16 cellular contexts compared by ENCODE assay signal in genomic region chr18:62730926-62731325, GRCh38.
"Had no signal": no experiment of that assay in that cellular context is flagged by ENCODE, and none has a peak within 500 bp of the region (broad histone marks: within the 10 kb centered on the region; RNA-seq: fewer than 3 reads in every experiment).

No MANE protein-coding gene starts in this region.

- H3K27ac Mint-ChIP-seq: activated CD4-positive, alpha-beta memory T cell treated with anti-CD3 and anti-CD28 coated beads, Interleukin-2, amount 10 ng/mL, durations not matched to agents 7 days and 5 days; activated T-cell treated with anti-CD3 and anti-CD28 coated beads, Interleukin-2, amount 50 U/mL, for 24 hours; neural progenitor cell; stimulated activated effector memory CD8-positive, alpha-beta T cell treated with anti-CD3 and anti-CD28 coated beads, Interleukin-12 subunit alpha, Interleukin-12 subunit beta, amount 100 ng/mL, for 72 hours had no signal

- H3K9me3 ChIP-seq: pancreas, thyroid gland had no signal

- H3K36me3 Mint-ChIP-seq: stimulated activated effector memory CD8-positive, alpha-beta T cell treated with anti-CD3 and anti-CD28 coated beads, Interleukin-12 subunit alpha, Interleukin-12 subunit beta, amount 100 ng/mL, for 72 hours had no signal

- H3K4me1 Mint-ChIP-seq: activated CD4-positive, alpha-beta memory T cell treated with anti-CD3 and anti-CD28 coated beads, Interleukin-2, amount 10 ng/mL, durations not matched to agents 7 days and 5 days; neural progenitor cell had no signal

- H3K27ac ChIP-seq: cardiac muscle cell, gastroesophageal sphincter, neural progenitor cell, pancreas, sigmoid colon, thyroid gland had no signal

- H3K4me3 ChIP-seq: cardiac muscle cell, gastroesophageal sphincter, neural progenitor cell, pancreas, sigmoid colon, thyroid gland had no signal

- H3K4me1 ChIP-seq: neural progenitor cell, pancreas had no signal

- H3K9me3 Mint-ChIP-seq: stimulated activated effector memory CD8-positive, alpha-beta T cell treated with anti-CD3 and anti-CD28 coated beads, Interleukin-12 subunit alpha, Interleukin-12 subunit beta, amount 100 ng/mL, for 72 hours had no signal

- DNase-seq: activated CD4-positive, alpha-beta memory T cell treated with anti-CD3 and anti-CD28 coated beads, Interleukin-2, amount 10 ng/mL, durations not matched to agents 7 days and 5 days; activated CD4-positive, alpha-beta T cell treated with anti-CD3 and anti-CD28 coated beads for 4 hours; activated naive CD4-positive, alpha-beta T cell treated with anti-CD3 and anti-CD28 coated beads, Interleukin-2, amount 50 U/mL, for 16 hours; activated T-cell treated with anti-CD3 and anti-CD28 coated beads, Interleukin-2, amount 50 U/mL, for 24 hours; dorsolateral prefrontal cortex; endodermal cell; naive B cell; pancreas; sigmoid colon; stimulated activated CD4-positive, alpha-beta T cell treated with anti-CD3 and anti-CD28 coated beads, Interleukin-12 subunit alpha, Interleukin-12 subunit beta, amount 100 ng/mL, for 4 hours; thyroid gland had no signal

- ATAC-seq: gastroesophageal sphincter; pancreas; stimulated activated effector memory CD8-positive, alpha-beta T cell treated with anti-CD3 and anti-CD28 coated beads, Interleukin-12 subunit alpha, Interleukin-12 subunit beta, amount 100 ng/mL, for 72 hours; WTC11 had no signal

- H3K4me3 Mint-ChIP-seq: activated CD4-positive, alpha-beta memory T cell treated with anti-CD3 and anti-CD28 coated beads, Interleukin-2, amount 10 ng/mL, durations not matched to agents 7 days and 5 days; activated T-cell treated with anti-CD3 and anti-CD28 coated beads, Interleukin-2, amount 50 U/mL, for 24 hours; endodermal cell; neural progenitor cell; stimulated activated effector memory CD8-positive, alpha-beta T cell treated with anti-CD3 and anti-CD28 coated beads, Interleukin-12 subunit alpha, Interleukin-12 subunit beta, amount 100 ng/mL, for 72 hours; WTC11 had no signal

- H3K27me3 Mint-ChIP-seq: activated CD4-positive, alpha-beta memory T cell treated with anti-CD3 and anti-CD28 coated beads, Interleukin-2, amount 10 ng/mL, durations not matched to agents 7 days and 5 days; activated T-cell treated with anti-CD3 and anti-CD28 coated beads, Interleukin-2, amount 50 U/mL, for 24 hours; naive B cell had no signal

- H3K36me3 ChIP-seq: cardiac muscle cell, gastroesophageal sphincter, neural progenitor cell, pancreas, thyroid gland had no signal

- H3K27me3 ChIP-seq: cardiac muscle cell, dorsolateral prefrontal cortex, gastroesophageal sphincter, neural progenitor cell, pancreas, sigmoid colon, thyroid gland had no signal
